ENCODE assay signal across 18 cellular contexts in the genomic region with DNA sequence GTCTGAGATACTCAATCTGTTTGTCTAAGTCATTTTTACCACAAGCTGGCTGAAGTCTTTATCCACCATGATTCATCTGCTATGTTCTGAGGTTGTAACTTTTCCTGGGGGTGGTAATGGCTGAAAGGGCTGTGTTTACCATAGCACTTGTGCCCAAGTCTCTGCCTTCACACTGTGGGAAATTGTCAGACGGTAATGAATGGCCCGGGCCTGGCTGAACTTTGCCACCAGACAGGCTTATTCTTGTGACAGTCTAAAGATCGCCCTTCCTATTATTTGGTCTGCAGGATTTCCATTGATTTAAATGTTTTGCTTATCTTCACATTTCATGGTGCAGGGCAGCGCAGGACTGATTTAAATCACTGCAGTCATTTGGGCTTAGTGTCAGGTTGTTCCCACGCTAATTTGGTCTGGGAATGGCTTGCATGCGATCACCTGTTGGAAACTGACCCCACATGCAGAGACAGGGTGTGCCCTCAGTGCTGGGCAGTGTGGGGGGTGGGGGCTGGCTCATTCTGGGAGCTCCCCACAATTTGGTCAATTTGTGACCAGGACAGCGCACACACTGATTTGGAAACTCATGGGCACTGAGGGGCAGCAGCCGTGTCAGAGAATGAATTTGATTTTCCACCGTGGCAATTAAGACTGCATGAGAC.
DNase-seq lines count a peak whose midpoint lies in the region; ATAC-seq and TF ChIP-seq lines count a peak whose summit lies in the region.
"Had no signal": no experiment of that assay in that cellular context is flagged by ENCODE, and none has a peak within 500 bp of the region (broad histone marks: within the 10 kb centered on the region; RNA-seq: fewer than 3 reads in every experiment).

No MANE protein-coding gene starts in this region.

- H3K9me3 Mint-ChIP-seq in nephron progenitor cell = no peaks in the 10 kb centered on the region

- H3K27me3 ChIP-seq in right atrium auricular region = no peaks in the 10 kb centered on the region
- H3K27me3 ChIP-seq: sigmoid colon had no signal

- H3K9me3 ChIP-seq in right atrium auricular region = no peaks in the 10 kb centered on the region
- H3K9me3 ChIP-seq: sigmoid colon, thoracic aorta had no signal

- peaks cover 60% of the 10 kb centered on the region for H3K4me1 Mint-ChIP-seq in nephron progenitor cell
- H3K4me1 Mint-ChIP-seq: natural killer cell had no signal

- TF ChIP-seq CTCF in right atrium auricular region (IDR thresholded peaks at IDR 0.05) (no peak), fibroblast of villous mesenchyme (IDR thresholded peaks at IDR 0.05; ENCODE audit: insufficient read depth, low read depth, low read length) (no peak), nephron progenitor cell (IDR thresholded peaks at IDR 0.05) (no peak)

- H3K27ac ChIP-seq in right atrium auricular region = no peak overlapping the region
- H3K27ac ChIP-seq: 22Rv1, sigmoid colon, thoracic aorta had no signal

- DNase-seq in cardiac septum (ENCODE audit: low spot score) = peak; percentile 61
- no peak for DNase-seq in right atrium auricular region (ENCODE audit: low spot score)
- DNase-seq in fibroblast of villous mesenchyme (ENCODE audit: low read depth) = peak; percentile 30
- DNase-seq in nephron progenitor cell = no peak
- no peak for DNase-seq in stimulated activated CD4-positive, alpha-beta T cell treated with anti-CD3 and anti-CD28 coated beads, Interleukin-4, amount 100 ng/mL, for 1 hour
- no peak for DNase-seq in HuH-7 (ENCODE audit: low spot score)
- DNase-seq in AG08395 (ENCODE audit: low spot score) = no peak
- DNase-seq: cerebellar nuclear complex; left ventricle myocardium superior; natural killer cell; NCI-H1930; NCI-H446 treated with DMSO at 0.1 percent for 48 hours; Right ventricle myocardium superior; sigmoid colon; stimulated activated CD4-positive, alpha-beta T cell treated with anti-CD3 and anti-CD28 coated beads, Interleukin-4, amount 100 ng/mL, for 24 hours had no signal

- H3K27me3 Mint-ChIP-seq in nephron progenitor cell (ENCODE audit: low read depth, poor library complexity) = no peaks in the 10 kb centered on the region

- H3K4me3 Mint-ChIP-seq in nephron progenitor cell = no peak overlapping the region
- H3K4me3 Mint-ChIP-seq: natural killer cell had no signal

- ATAC-seq in HG02623 (IDR thresholded peaks at IDR 0.05; ENCODE audit: unreplicated experiment) = no peak
- ATAC-seq: left ventricle myocardium superior, natural killer cell had no signal

- H3K4me3 ChIP-seq in right atrium auricular region (no peak overlapping the region), fibroblast of villous mesenchyme (ENCODE audit: low read depth, low read length) (no peak overlapping the region)
- H3K4me3 ChIP-seq: sigmoid colon, thoracic aorta had no signal

- H3K4me1 ChIP-seq in right atrium auricular region = no peaks in the 10 kb centered on the region
- H3K4me1 ChIP-seq: sigmoid colon had no signal

- no peaks in the 10 kb centered on the region for H3K36me3 ChIP-seq in right atrium auricular region
- H3K36me3 ChIP-seq: sigmoid colon, thoracic aorta had no signal

- no peaks in the 10 kb centered on the region for H3K36me3 Mint-ChIP-seq in nephron progenitor cell (ENCODE audit: low read depth)
- H3K36me3 Mint-ChIP-seq: natural killer cell had no signal

- intact Hi-C loops in cardiac septum (cut with DNase I) = no loop called here

- peak overlapping the region; percentile 84 for H3K27ac Mint-ChIP-seq in nephron progenitor cell
- H3K27ac Mint-ChIP-seq: natural killer cell had no signal

Comparison
In these comparisons a context has a peak if more than half of its experiments do, and no peak if none do; other contexts are left out.
1. DNase-seq: peak in cardiac septum (single experiment) and fibroblast of villous mesenchyme (single experiment); none in right atrium auricular region (single experiment), nephron progenitor cell (single experiment), stimulated activated CD4-positive, alpha-beta T cell treated with anti-CD3 and anti-CD28 coated beads, Interleukin-4, amount 100 ng/mL, for 1 hour (single experiment), HuH-7 (single experiment) and AG08395 (single experiment).